Comparison of ENCODE assay signal across 10 cellular contexts in the genomic region with DNA sequence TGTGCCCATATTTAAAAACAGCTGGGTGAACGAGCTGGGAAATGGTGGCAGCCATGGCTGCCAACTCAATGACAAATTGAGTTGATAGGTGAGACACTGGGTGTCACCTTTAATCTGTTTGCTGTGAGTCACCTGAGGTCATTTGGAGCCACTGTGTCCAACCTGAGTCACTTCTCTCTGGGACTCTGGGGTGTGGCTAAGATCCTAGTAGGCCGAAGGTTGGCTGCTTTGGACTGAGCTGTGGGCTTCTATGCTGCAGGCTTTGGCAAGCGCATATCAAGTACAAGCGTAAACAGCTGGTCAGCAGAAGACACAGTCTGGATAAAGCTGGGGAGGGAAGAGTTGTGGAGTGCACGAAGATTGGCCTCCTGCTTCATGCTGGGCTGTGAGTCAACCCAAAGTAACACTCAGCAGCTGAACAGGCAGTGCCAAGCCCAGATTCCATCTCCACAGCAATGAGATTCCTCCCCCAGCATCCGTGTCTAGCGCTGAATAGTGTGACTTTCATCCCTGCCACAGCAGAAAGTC. TPM values are rescaled to one million over a fixed set of nuclear protein-coding genes. Genes with fewer than 3 reads are reported as not detected.
DNase-seq lines count a peak whose midpoint lies in the region; ATAC-seq, FAIRE-seq and TF ChIP-seq lines count a peak whose summit lies in the region.
"Had no signal": no experiment of that assay in that cellular context is flagged by ENCODE, and none has a peak within 500 bp of the region (broad histone marks: within the 10 kb centered on the region; RNA-seq: fewer than 3 reads in every experiment).

No MANE protein-coding gene starts in this region.

- 22 to 52% (median 30%) methylated on average over 4 to 7 of the region's 7 CpGs for WGBS in stomach, 5 donors

- dilution Hi-C loops in keratinocyte (cut with MboI; ENCODE audit: extremely low pct_ligation_motif_present, low sequenced_read_pairs), result no loop called here

- no peak for TF ChIP-seq POLR2A in stomach (IDR thresholded peaks at IDR 0.05)

- H3K4me2 ChIP-seq in keratinocyte (ENCODE audit: control insufficient read depth, extremely low read depth, insufficient read depth, low read depth, low read length), result peak overlapping the region; percentile 3

- no peaks in the 10 kb centered on the region for H3K36me3 ChIP-seq in keratinocyte (ENCODE audit: control insufficient read depth in 2 of 2, extremely low read depth in 1 of 2, insufficient read depth in 2 of 2, low read length in 2 of 2)
- no peaks in the 10 kb centered on the region for H3K36me3 ChIP-seq in stomach

- H3K27me3 ChIP-seq in keratinocyte (ENCODE audit: control insufficient read depth, extremely low read depth, insufficient read depth, low read length), result no peaks in the 10 kb centered on the region
- H3K27me3 ChIP-seq in stomach, result no peaks in the 10 kb centered on the region

- no peak overlapping the region for H2AFZ ChIP-seq in keratinocyte (ENCODE audit: control insufficient read depth, low read length)

- H3K4me3 ChIP-seq in HFF-Myc (replicated peaks; ENCODE audit: low read depth, low read length) (no peak overlapping the region), keratinocyte (ENCODE audit: control insufficient read depth in 2 of 3, extremely low read depth in 1 of 3, insufficient read depth in 2 of 3, low read depth in 1 of 3, low read length in 3 of 3) (no peak overlapping the region), stomach (no peak overlapping the region)

- DNase-seq in HFF-Myc (ENCODE audit: extremely low read depth, low read depth) (peak; percentile 92), keratinocyte (ENCODE audit: low read depth, low spot score) (peak; percentile 45), stomach (peak; percentile 75), NCI-H526 treated with DMSO at 0.1 percent for 48 hours (lab: John Stamatoyannopoulos, UW) (no peak), MV-4-11 (lab: John Stamatoyannopoulos, UW) (no peak), retina (no peak)
- DNase-seq in stimulated activated naive B cell treated with anti-CD40 and anti-IgM and Interleukin-4, amounts not matched to agents 10 μg/mL and 1 μg/mL and 100 μg/mL, for 72 hours, result no peak
- DNase-seq: NCI-H1105 had no signal

- FAIRE-seq in keratinocyte (lab: Jason Lieb, UNC), result peak; percentile 91

- peak overlapping the region in 1 of 5 experiments; percentile 75 for H3K4me3 Mint-ChIP-seq in brain
- no peak overlapping the region for H3K4me3 Mint-ChIP-seq in stimulated activated naive B cell treated with anti-CD40 and anti-IgM and Interleukin-4, amounts not matched to agents 10 μg/mL and 1 μg/mL and 100 μg/mL, for 72 hours

- no peaks in the 10 kb centered on the region for H3K9me1 ChIP-seq in keratinocyte (ENCODE audit: control insufficient read depth, extremely low read depth, insufficient read depth, low read length)

- H3K27ac ChIP-seq in keratinocyte (ENCODE audit: control insufficient read depth, insufficient read depth, low read length) (peak overlapping the region; percentile 19), stomach (peak overlapping the region; percentile 38 to 78 (median 62))

- TF ChIP-seq CTCF in HFF-Myc (IDR thresholded peaks at IDR 0.05; ENCODE audit: low read depth, low read length, missing control alignments) (no peak), brain (conservative IDR thresholded peaks at IDR 0.05) (no peak), keratinocyte (optimal IDR thresholded peaks at IDR 0.05 in 1 of 3, IDR thresholded peaks at IDR 0.05 in 1 of 3, conservative IDR thresholded peaks at IDR 0.05 in 1 of 3; ENCODE audit: extremely low read depth in 1 of 3, insufficient read depth in 2 of 3, low read length in 3 of 3) (no peak), stomach (IDR thresholded peaks at IDR 0.05) (no peak)

- peak overlapping the region in 4 of 5 experiments; percentile 14 to 89 (median 79) for H3K27ac Mint-ChIP-seq in brain
- H3K27ac Mint-ChIP-seq in stimulated activated naive B cell treated with anti-CD40 and anti-IgM and Interleukin-4, amounts not matched to agents 10 μg/mL and 1 μg/mL and 100 μg/mL, for 72 hours, result no peak overlapping the region

- H3K36me3 Mint-ChIP-seq in brain, result no peaks in the 10 kb centered on the region
- H3K36me3 Mint-ChIP-seq in stimulated activated naive B cell treated with anti-CD40 and anti-IgM and Interleukin-4, amounts not matched to agents 10 μg/mL and 1 μg/mL and 100 μg/mL, for 72 hours, result no peaks in the 10 kb centered on the region

- no peak for TF ChIP-seq EP300 in stomach (IDR thresholded peaks at IDR 0.05)

- peaks cover 40% of the 10 kb centered on the region for H3K4me1 ChIP-seq in keratinocyte (ENCODE audit: control insufficient read depth, extremely low read depth, insufficient read depth, low read length)
- H3K4me1 ChIP-seq in stomach, result peaks cover 11 to 37% (median 26%) of the 10 kb centered on the region in 4 donors

- H3K9me3 ChIP-seq in keratinocyte (ENCODE audit: control insufficient read depth, low read depth, low read length), result no peaks in the 10 kb centered on the region
- H3K9me3 ChIP-seq in stomach, result no peaks in the 10 kb centered on the region

- intact Hi-C loops in stomach (cut with DNase I; ENCODE audit: low total_unique reads), result no loop called here

- H3K4me1 Mint-ChIP-seq in brain, result peaks cover 51% of the 10 kb centered on the region
- H3K4me1 Mint-ChIP-seq in stimulated activated naive B cell treated with anti-CD40 and anti-IgM and Interleukin-4, amounts not matched to agents 10 μg/mL and 1 μg/mL and 100 μg/mL, for 72 hours, result peaks cover 8 to 15% of the 10 kb centered on the region in 2 donors

- H3K27me3 Mint-ChIP-seq in brain, result peaks cover 11% of the 10 kb centered on the region
- no peaks in the 10 kb centered on the region for H3K27me3 Mint-ChIP-seq in stimulated activated naive B cell treated with anti-CD40 and anti-IgM and Interleukin-4, amounts not matched to agents 10 μg/mL and 1 μg/mL and 100 μg/mL, for 72 hours

- H3K9ac ChIP-seq in keratinocyte (ENCODE audit: control insufficient read depth, extremely low read depth, insufficient read depth, low read length), result no peak overlapping the region

- no peak for ATAC-seq in stimulated activated naive B cell treated with anti-CD40 and anti-IgM and Interleukin-4, amounts not matched to agents 10 μg/mL and 1 μg/mL and 100 μg/mL, for 72 hours (replicated peaks)

- H3K9me3 Mint-ChIP-seq in brain, result peaks cover 0 to 3% (median 0%) of the 10 kb centered on the region in 5 experiments
- no peaks in the 10 kb centered on the region for H3K9me3 Mint-ChIP-seq in stimulated activated naive B cell treated with anti-CD40 and anti-IgM and Interleukin-4, amounts not matched to agents 10 μg/mL and 1 μg/mL and 100 μg/mL, for 72 hours

- H4K20me1 ChIP-seq in keratinocyte (ENCODE audit: control insufficient read depth, extremely low read depth, insufficient read depth, low read length), result no peaks in the 10 kb centered on the region

- H3K79me2 ChIP-seq in keratinocyte (ENCODE audit: control insufficient read depth, insufficient read depth, low read length), result no peaks in the 10 kb centered on the region

RNA-seq across cellular contexts. Expression of a gene that starts 24.0 kb away (rescaled TPM):
- not detected for polyA plus RNA-seq in brain (ENCODE audit: insufficient read depth, low read depth, low replicate concordance)
- polyA plus RNA-seq in keratinocyte, result 0.18 TPM in 1 of 3 replicates, not detected in the others
- not detected for polyA plus RNA-seq in keratinocyte (2011; ENCODE audit: low read depth)
- not detected in 2 replicates for polyA plus RNA-seq in keratinocyte (2011; cell fraction: cytosol; rRNA removed)
- 0.11 TPM in 1 of 2 replicates, not detected in the other for polyA plus RNA-seq in keratinocyte (2011; cell fraction: nucleus; rRNA removed)
- polyA plus RNA-seq in keratinocyte (2012; ENCODE audit: low replicate concordance), result 0.68 TPM in 1 of 2 replicates, not detected in the other
- polyA minus RNA-seq in keratinocyte, result 0.19 TPM in 1 of 3 replicates, not detected in the others
- not detected for polyA minus RNA-seq in keratinocyte (2011; cell fraction: cytosol; rRNA and poly(A)+ RNA removed)
- polyA minus RNA-seq in keratinocyte (2011; cell fraction: nucleus; rRNA and poly(A)+ RNA removed), result 0.54 TPM in 1 of 2 replicates, not detected in the other
- not detected for total RNA-seq in stomach
- polyA plus RNA-seq in stomach, result under 1 TPM in 1 of 3 donors, not detected in 2; 0.76 TPM
- total RNA-seq: kidney epithelial cell had no signal

RNA-seq across cellular contexts. Expression of a gene that starts 40.1 kb away (rescaled TPM):
- polyA plus RNA-seq in brain (ENCODE audit: insufficient read depth, low read depth, low replicate concordance) (not detected), keratinocyte (not detected in 3 replicates), stomach (under 1 TPM in 1 of 3 donors, not detected in 2; 0.31 TPM)
- polyA plus RNA-seq in keratinocyte (2011; ENCODE audit: low read depth), result not detected
- polyA plus RNA-seq in keratinocyte (2011; cell fraction: cytosol; rRNA removed), result not detected in 2 replicates
- polyA plus RNA-seq in keratinocyte (2011; cell fraction: nucleus; rRNA removed), result not detected in 2 replicates
- not detected in 2 replicates for polyA plus RNA-seq in keratinocyte (2012; ENCODE audit: low replicate concordance)
- polyA minus RNA-seq in keratinocyte, result not detected in 3 replicates
- not detected for polyA minus RNA-seq in keratinocyte (2011; cell fraction: cytosol; rRNA and poly(A)+ RNA removed)
- polyA minus RNA-seq in keratinocyte (2011; cell fraction: nucleus; rRNA and poly(A)+ RNA removed), result not detected in 2 replicates
- total RNA-seq in stomach, result not detected
- total RNA-seq: kidney epithelial cell had no signal

Comparison
In these comparisons a context has a peak if more than half of its experiments do, and no peak if none do; other contexts are left out.
1. DNase-seq: peak in HFF-Myc (single experiment), keratinocyte (single experiment) and stomach (single experiment); none in NCI-H526 treated with DMSO at 0.1 percent for 48 hours (single experiment), stimulated activated naive B cell treated with anti-CD40 and anti-IgM and Interleukin-4, amounts not matched to agents 10 μg/mL and 1 μg/mL and 100 μg/mL, for 72 hours (single experiment), MV-4-11 (single experiment) and retina (single experiment).